ENCODE assay signal across 23 cellular contexts in the genomic region with DNA sequence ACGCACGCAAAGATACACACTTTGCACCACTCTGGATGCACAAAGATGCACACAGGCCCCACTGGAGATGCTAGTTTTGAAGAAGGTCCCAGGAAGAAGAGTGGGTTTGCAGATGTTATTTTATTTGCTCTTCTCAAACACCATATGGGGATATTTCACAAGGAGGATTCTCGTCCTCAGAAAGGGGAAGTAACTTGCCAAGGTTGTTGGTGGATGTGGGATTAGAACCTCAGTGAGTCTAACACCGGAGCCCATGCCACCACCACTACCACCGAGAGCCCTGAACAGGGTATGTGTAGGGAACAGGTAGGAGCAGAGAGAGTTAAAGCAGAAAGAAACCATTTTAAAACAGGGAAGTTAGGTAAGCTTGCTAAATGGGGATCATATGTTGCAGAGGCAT. TPM values are rescaled to one million over a fixed set of nuclear protein-coding genes. Genes with fewer than 3 reads are reported as not detected.
"Had no signal": no experiment of that assay in that cellular context is flagged by ENCODE, and none has a peak within 500 bp of the region (broad histone marks: within the 10 kb centered on the region; RNA-seq: fewer than 3 reads in every experiment).

No MANE protein-coding gene starts in this region.

- H3K36me3 ChIP-seq: upper lobe of left lung had no signal

- DNase-seq: activated B cell treated with CpG ODN at 0.5 μM for 24 hours; activated CD4-positive, alpha-beta T cell treated with anti-CD3 and anti-CD28 coated beads for 48 hours; activated CD8-positive, alpha-beta memory T cell treated with anti-CD3 and anti-CD28 coated beads, Interleukin-2, amount 50 U/mL, for 4 hours; activated CD8-positive, alpha-beta T cell treated with anti-CD3 and anti-CD28 coated beads for 36 hours; activated gamma-delta T cell; activated T-cell treated with anti-CD3 and anti-CD28 coated beads, Interleukin-2, amount 50 U/mL, for 48 hours; anterior cingulate cortex; cerebellar nuclear complex; effector memory CD4-positive, alpha-beta T cell; foreskin melanocyte; immature natural killer cell; mesenchymal stem cell; occipital lobe; stimulated activated CD4-positive, alpha-beta T cell treated with anti-CD3 and anti-CD28 coated beads, Interleukin-15, amount 100 ng/mL, for 24 hours; stimulated activated CD4-positive, alpha-beta T cell treated with anti-CD3 and anti-CD28 coated beads, Interleukin-4, amount 100 ng/mL, for 1 hour; stimulated activated naive B cell treated with anti-CD40 and anti-IgM and Interleukin-4, amounts not matched to agents 10 μg/mL and 1 μg/mL and 100 μg/mL, for 72 hours; upper lobe of left lung had no signal

- FAIRE-seq: TTC549 had no signal

- H3K27me3 ChIP-seq: upper lobe of left lung had no signal

- H3K4me3 ChIP-seq: upper lobe of left lung had no signal

- H3K9me3 ChIP-seq: upper lobe of left lung had no signal

RNA-seq across cellular contexts. Expression of a gene that starts 9.6 kb away (rescaled TPM):
- total RNA-seq: activated B cell treated with CpG ODN at 0.5 μM for 24 hours; activated CD8-positive, alpha-beta T cell treated with anti-CD3 and anti-CD28 coated beads for 36 hours; fibroblast of lung; natural killer cell treated with Interleukin-12 subunit alpha and Interleukin-12 subunit beta and Interleukin-15 and Interleukin-18, amount 100 ng/mL, for 72 hours; occipital lobe; subcutaneous adipose tissue had no signal
- polyA plus RNA-seq: fibroblast of lung, immature natural killer cell had no signal

RNA-seq across cellular contexts. Expression of a gene that starts 37.3 kb away (rescaled TPM):
- total RNA-seq: activated B cell treated with CpG ODN at 0.5 μM for 24 hours; activated CD8-positive, alpha-beta T cell treated with anti-CD3 and anti-CD28 coated beads for 36 hours; fibroblast of lung; liver; natural killer cell treated with Interleukin-12 subunit alpha and Interleukin-12 subunit beta and Interleukin-15 and Interleukin-18, amount 100 ng/mL, for 72 hours; occipital lobe; posterior vena cava had no signal
- polyA plus RNA-seq: fibroblast of lung, immature natural killer cell had no signal

RNA-seq across cellular contexts. Expression of a gene that starts 50.6 kb away (rescaled TPM):
- total RNA-seq: activated B cell treated with CpG ODN at 0.5 μM for 24 hours; activated CD8-positive, alpha-beta T cell treated with anti-CD3 and anti-CD28 coated beads for 36 hours; fibroblast of lung; natural killer cell treated with Interleukin-12 subunit alpha and Interleukin-12 subunit beta and Interleukin-15 and Interleukin-18, amount 100 ng/mL, for 72 hours; occipital lobe had no signal
- polyA plus RNA-seq: fibroblast of lung, immature natural killer cell had no signal

RNA-seq across cellular contexts. Expression of a gene that starts 57.7 kb away (rescaled TPM):
- total RNA-seq: activated B cell treated with CpG ODN at 0.5 μM for 24 hours; activated CD8-positive, alpha-beta T cell treated with anti-CD3 and anti-CD28 coated beads for 36 hours; fibroblast of lung; liver; natural killer cell treated with Interleukin-12 subunit alpha and Interleukin-12 subunit beta and Interleukin-15 and Interleukin-18, amount 100 ng/mL, for 72 hours; occipital lobe; posterior vena cava had no signal
- polyA plus RNA-seq: fibroblast of lung, immature natural killer cell had no signal
